In genomic region chr14:76195003-76195402, GRCh38 we compare ENCODE assay signal across 20 cellular contexts. TPM values are rescaled to one million over a fixed set of nuclear protein-coding genes. Genes with fewer than 3 reads are reported as not detected.
DNase-seq lines count a peak whose midpoint lies in the region; ATAC-seq, FAIRE-seq and TF ChIP-seq lines count a peak whose summit lies in the region.
"Had no signal": no experiment of that assay in that cellular context is flagged by ENCODE, and none has a peak within 500 bp of the region (broad histone marks: within the 10 kb centered on the region; RNA-seq: fewer than 3 reads in every experiment).

No MANE protein-coding gene starts in this region.

- TF ChIP-seq CTCF in DOHH2 (IDR thresholded peaks at IDR 0.05; ENCODE audit: low read depth, low read length, poor library complexity, severe bottlenecking), result no peak
- TF ChIP-seq CTCF in GM12865 (IDR thresholded peaks at IDR 0.05; ENCODE audit: insufficient read depth, low read depth, low read length, missing control alignments), result no peak
- no peak for TF ChIP-seq CTCF in progenitor cell of endocrine pancreas (IDR thresholded peaks at IDR 0.05; ENCODE audit: unreplicated experiment)

- peaks cover 85% of the 10 kb centered on the region for H3K4me1 ChIP-seq in DOHH2 (ENCODE audit: control insufficient read depth, low read length)

- peaks cover 16% of the 10 kb centered on the region for H3K4me1 Mint-ChIP-seq in progenitor cell of endocrine pancreas (ENCODE audit: low read depth)
- H3K4me1 Mint-ChIP-seq in activated CD4-positive, alpha-beta T cell treated with anti-CD3 and anti-CD28 coated beads, Interleukin-2, amount 10 ng/mL, durations not matched to agents 7 days and 5 days, result no peaks in the 10 kb centered on the region

- peak overlapping the region; percentile 56 for H3K27ac Mint-ChIP-seq in progenitor cell of endocrine pancreas
- no peak overlapping the region for H3K27ac Mint-ChIP-seq in activated CD4-positive, alpha-beta T cell treated with anti-CD3 and anti-CD28 coated beads, Interleukin-2, amount 10 ng/mL, durations not matched to agents 7 days and 5 days
- H3K27ac Mint-ChIP-seq: CD8-positive, alpha-beta T cell; H9; IgD-negative memory B cell had no signal

- H3K9me2 ChIP-seq in DOHH2 (replicated peaks; ENCODE audit: control insufficient read depth, low read length), result no peaks in the 10 kb centered on the region

- POLR2A ChIA-PET in activated CD4-positive, alpha-beta T cell treated with anti-CD3 and anti-CD28 coated beads, Interleukin-2, amount 10 ng/mL, durations not matched to agents 7 days and 5 days (lab: Charles Lee), result no interaction called here

- peak overlapping the region; percentile 94 for H3K27ac ChIP-seq in DOHH2 (ENCODE audit: low read depth, low read length)
- H3K27ac ChIP-seq: BLaER1 treated with 17β-estradiol and CSF1 and Interleukin-3, amounts not matched to agents 10 nM and 100 nM had no signal

- no peaks in the 10 kb centered on the region for H3K27me3 Mint-ChIP-seq in progenitor cell of endocrine pancreas
- H3K27me3 Mint-ChIP-seq in activated CD4-positive, alpha-beta T cell treated with anti-CD3 and anti-CD28 coated beads, Interleukin-2, amount 10 ng/mL, durations not matched to agents 7 days and 5 days, result no peaks in the 10 kb centered on the region
- H3K27me3 Mint-ChIP-seq: IgD-negative memory B cell had no signal

- H3K79me2 ChIP-seq in DOHH2 (ENCODE audit: control insufficient read depth, low read length), result peaks cover 10% of the 10 kb centered on the region; the same call in 1 of the 2 replicates

- H3K9me3 ChIP-seq in DOHH2 (ENCODE audit: control insufficient read depth, insufficient read depth, low read length), result no peaks in the 10 kb centered on the region
- H3K9me3 ChIP-seq: BLaER1 treated with 17β-estradiol and CSF1 and Interleukin-3, amounts not matched to agents 10 nM and 100 nM had no signal

- DNase-seq in GM12865 (ENCODE audit: low read depth) (no peak), HTR-8/SVneo (ENCODE audit: insufficient read length, low spot score) (no peak), progenitor cell of endocrine pancreas (ENCODE audit: low spot score, unreplicated experiment) (no peak), ureter (ENCODE audit: low spot score) (no peak)
- DNase-seq in activated CD4-positive, alpha-beta T cell treated with anti-CD3 and anti-CD28 coated beads, Interleukin-2, amount 10 ng/mL, durations not matched to agents 7 days and 5 days, result no peak
- DNase-seq: 8988T; CD8-positive, alpha-beta T cell; DMS 273 treated with DMSO at 0.1 percent for 48 hours; DMS53; DND-41; GDM1; H9; Kasumi-1; KBM-7 had no signal

- peaks cover 41% of the 10 kb centered on the region for H3F3A ChIP-seq in DOHH2 (ENCODE audit: control insufficient read depth, insufficient read depth)

- H3K4me3 Mint-ChIP-seq in progenitor cell of endocrine pancreas (ENCODE audit: low read depth), result no peak overlapping the region
- no peak overlapping the region for H3K4me3 Mint-ChIP-seq in activated CD4-positive, alpha-beta T cell treated with anti-CD3 and anti-CD28 coated beads, Interleukin-2, amount 10 ng/mL, durations not matched to agents 7 days and 5 days
- H3K4me3 Mint-ChIP-seq: CD8-positive, alpha-beta T cell; H9; IgD-negative memory B cell had no signal

- no peaks in the 10 kb centered on the region for H3K27me3 ChIP-seq in DOHH2 (ENCODE audit: control insufficient read depth, low read length)
- H3K27me3 ChIP-seq: BLaER1 treated with 17β-estradiol and CSF1 and Interleukin-3, amounts not matched to agents 10 nM and 100 nM had no signal

- CTCF ChIA-PET in activated CD4-positive, alpha-beta T cell treated with anti-CD3 and anti-CD28 coated beads, Interleukin-2, amount 10 ng/mL, durations not matched to agents 7 days and 5 days (lab: Charles Lee), result interaction anchor here (1.4 kb wide), 1 partner anchor 16 kb away, joined by 4 read pairs; no protein-coding TSS in a partner anchor

- peaks cover 21% of the 10 kb centered on the region for H3K36me3 Mint-ChIP-seq in progenitor cell of endocrine pancreas (ENCODE audit: insufficient read depth)
- peaks cover 35% of the 10 kb centered on the region for H3K36me3 Mint-ChIP-seq in activated CD4-positive, alpha-beta T cell treated with anti-CD3 and anti-CD28 coated beads, Interleukin-2, amount 10 ng/mL, durations not matched to agents 7 days and 5 days (ENCODE audit: low read depth)

- FAIRE-seq in HTR-8/SVneo (lab: Jason Lieb, UNC), result peak; percentile 36
- FAIRE-seq: H1, HepG2 had no signal

- H3K9me3 Mint-ChIP-seq in progenitor cell of endocrine pancreas (ENCODE audit: low read depth), result no peaks in the 10 kb centered on the region
- H3K9me3 Mint-ChIP-seq in activated CD4-positive, alpha-beta T cell treated with anti-CD3 and anti-CD28 coated beads, Interleukin-2, amount 10 ng/mL, durations not matched to agents 7 days and 5 days, result no peaks in the 10 kb centered on the region
- H3K9me3 Mint-ChIP-seq: CD8-positive, alpha-beta T cell; H9; IgD-negative memory B cell had no signal

- H3K36me3 ChIP-seq in DOHH2 (ENCODE audit: control insufficient read depth, low read length), result peaks cover 83% of the 10 kb centered on the region

- H3K4me2 ChIP-seq in DOHH2 (ENCODE audit: low read length), result peak overlapping the region; percentile 80

- H4K20me1 ChIP-seq in DOHH2 (ENCODE audit: control insufficient read depth, insufficient read depth, low read depth, low read length), result no peaks in the 10 kb centered on the region

- H3K4me3 ChIP-seq in DOHH2 (ENCODE audit: low read length), result peak overlapping the region; percentile 56
- H3K4me3 ChIP-seq in GM12865 (ENCODE audit: low read depth, low read length), result peak overlapping the region; percentile 45
- H3K4me3 ChIP-seq: BLaER1 treated with 17β-estradiol and CSF1 and Interleukin-3, amounts not matched to agents 10 nM and 100 nM had no signal

- ATAC-seq in HG02678 (IDR thresholded peaks at IDR 0.05; ENCODE audit: unreplicated experiment), result no peak
- ATAC-seq: CD8-positive, alpha-beta T cell; HepG2 had no signal

RNA-seq across cellular contexts. Expression of gene GPATCH2L, which starts 43.3 kb away (rescaled TPM):
- total RNA-seq in progenitor cell of endocrine pancreas (73.3 TPM in 2 replicates), ureter (62.4 TPM)
- total RNA-seq in activated CD4-positive, alpha-beta T cell treated with anti-CD3 and anti-CD28 coated beads, Interleukin-2, amount 10 ng/mL, durations not matched to agents 7 days and 5 days, result 10 to 100 TPM; 41.8 to 51.9 TPM
